8 cellular contexts compared by ENCODE assay signal in the genomic region with DNA sequence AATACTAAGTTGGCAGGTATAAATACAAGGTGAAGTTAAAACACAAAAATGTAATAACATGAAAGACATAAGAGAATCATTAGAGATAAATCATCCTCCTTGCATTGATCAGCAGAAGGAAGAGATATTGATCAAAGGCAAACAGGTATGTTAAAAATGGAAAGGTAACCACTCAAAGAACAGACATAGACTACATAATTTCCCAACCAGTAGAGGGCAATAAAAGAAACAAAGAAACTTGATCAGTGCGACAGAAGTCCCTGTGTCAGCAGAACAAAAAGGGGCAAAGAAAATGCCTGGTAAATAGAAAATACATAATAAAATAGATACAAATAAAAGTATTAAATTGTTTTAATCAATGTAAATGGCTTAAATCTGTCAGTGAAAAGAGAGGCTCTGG. TPM values are rescaled to one million over a fixed set of nuclear protein-coding genes. Genes with fewer than 3 reads are reported as not detected.
DNase-seq lines count a peak whose midpoint lies in the region; ATAC-seq and TF ChIP-seq lines count a peak whose summit lies in the region.

No MANE protein-coding gene starts in this region.

- H3K4me1 Mint-ChIP-seq in neural progenitor cell: peaks cover 19% of the 10 kb centered on the region
- H3K4me1 Mint-ChIP-seq in CD8-positive, alpha-beta memory T cell: peaks cover 0 to 4% (median 0%) of the 10 kb centered on the region in 3 donors

- H3K4me3 Mint-ChIP-seq in neural progenitor cell: no peak overlapping the region
- no peak overlapping the region for H3K4me3 Mint-ChIP-seq in CD8-positive, alpha-beta memory T cell

- no peak for DNase-seq in GM12865 (ENCODE audit: low read depth)
- DNase-seq in NCI-H2081 (lab: John Stamatoyannopoulos, UW): peak; percentile 45 to 48
- DNase-seq in brain microvascular endothelial cell: no peak
- DNase-seq in neural progenitor cell (ENCODE audit: low spot score): no peak
- no peak for DNase-seq in CD8-positive, alpha-beta memory T cell
- no peak for DNase-seq in GM20000 (ENCODE audit: low spot score)

- H3K4me2 ChIP-seq in neural progenitor cell: no peak overlapping the region

- in situ Hi-C loops in brain microvascular endothelial cell (cut with HindIII; ENCODE audit: low pct_ligation_motif_present, low sequenced_read_pairs): no loop called here

- POLR2A ChIA-PET in CD8-positive, alpha-beta memory T cell (lab: Charles Lee): no interaction called here

- H3K36me3 Mint-ChIP-seq in neural progenitor cell: no peaks in the 10 kb centered on the region
- peaks cover 3 to 45% (median 4%) of the 10 kb centered on the region in 3 donors for H3K36me3 Mint-ChIP-seq in CD8-positive, alpha-beta memory T cell

- H2AFZ ChIP-seq in neural progenitor cell (replicated peaks): no peak overlapping the region

- H3K4me3 ChIP-seq in GM12865 (ENCODE audit: low read depth, low read length) (no peak overlapping the region), brain microvascular endothelial cell (ENCODE audit: low read depth, low read length) (no peak overlapping the region), neural progenitor cell (no peak overlapping the region)
- no peak overlapping the region for H3K4me3 ChIP-seq in CD8-positive, alpha-beta memory T cell (ENCODE audit: low read length)

- no peaks in the 10 kb centered on the region for H3F3A ChIP-seq in neural progenitor cell (ENCODE audit: low read depth)

- no peak overlapping the region for H3K9ac ChIP-seq in neural progenitor cell

- peaks cover 5% of the 10 kb centered on the region for H3K4me1 ChIP-seq in neural progenitor cell
- no peaks in the 10 kb centered on the region for H3K4me1 ChIP-seq in CD8-positive, alpha-beta memory T cell (ENCODE audit: insufficient read depth, low read length)

- H3K79me2 ChIP-seq in neural progenitor cell (ENCODE audit: low read depth): no peaks in the 10 kb centered on the region

- H3K27me3 ChIP-seq in brain microvascular endothelial cell (replicated peaks): no peaks in the 10 kb centered on the region
- no peaks in the 10 kb centered on the region for H3K27me3 ChIP-seq in neural progenitor cell
- no peaks in the 10 kb centered on the region for H3K27me3 ChIP-seq in CD8-positive, alpha-beta memory T cell (ENCODE audit: insufficient read depth, low read length, poor library complexity, severe bottlenecking)

- TF ChIP-seq CTCF in GM12865 (IDR thresholded peaks at IDR 0.05; ENCODE audit: insufficient read depth, low read depth, low read length, missing control alignments) (peak; percentile 13), brain microvascular endothelial cell (IDR thresholded peaks at IDR 0.05; ENCODE audit: low read depth, low read length, missing control alignments) (peak; percentile 38), neural progenitor cell (IDR thresholded peaks at IDR 0.05) (peak; percentile 34), GM20000 (IDR thresholded peaks at IDR 0.05; ENCODE audit: extremely low read depth, missing control alignments) (no peak)

- H3K27ac ChIP-seq in brain microvascular endothelial cell (no peak overlapping the region), neural progenitor cell (no peak overlapping the region)
- H3K27ac ChIP-seq in CD8-positive, alpha-beta memory T cell (ENCODE audit: low read depth, low read length): no peak overlapping the region

- no peaks in the 10 kb centered on the region for H4K20me1 ChIP-seq in neural progenitor cell (ENCODE audit: low read depth)

- no peaks in the 10 kb centered on the region for H3K9me3 Mint-ChIP-seq in neural progenitor cell
- H3K9me3 Mint-ChIP-seq in CD8-positive, alpha-beta memory T cell: no peaks in the 10 kb centered on the region

- no peaks in the 10 kb centered on the region for H3K36me3 ChIP-seq in brain microvascular endothelial cell (replicated peaks)
- H3K36me3 ChIP-seq in neural progenitor cell: no peaks in the 10 kb centered on the region
- H3K36me3 ChIP-seq in CD8-positive, alpha-beta memory T cell (ENCODE audit: insufficient read depth, low read length): peaks cover 8% of the 10 kb centered on the region

- H3K9me3 ChIP-seq in neural progenitor cell (ENCODE audit: low read depth): no peaks in the 10 kb centered on the region
- H3K9me3 ChIP-seq in CD8-positive, alpha-beta memory T cell (ENCODE audit: low read length): no peaks in the 10 kb centered on the region

- ATAC-seq in HG02588 (IDR thresholded peaks at IDR 0.05; ENCODE audit: unreplicated experiment) (no peak), GM18868 (IDR thresholded peaks at IDR 0.05; ENCODE audit: unreplicated experiment) (no peak)

- CTCF ChIA-PET in CD8-positive, alpha-beta memory T cell (lab: Charles Lee): no interaction called here

- H3K27ac Mint-ChIP-seq in neural progenitor cell: no peak overlapping the region
- no peak overlapping the region for H3K27ac Mint-ChIP-seq in CD8-positive, alpha-beta memory T cell

- no peaks in the 10 kb centered on the region for H3K27me3 Mint-ChIP-seq in neural progenitor cell (ENCODE audit: insufficient read depth, low read depth)
- H3K27me3 Mint-ChIP-seq in CD8-positive, alpha-beta memory T cell: no peaks in the 10 kb centered on the region

RNA-seq across cellular contexts. Expression of a gene that starts 53.6 kb away (rescaled TPM):
- 0.34 TPM in 1 of 2 replicates, not detected in the other for total RNA-seq in neural progenitor cell (ENCODE audit: low replicate concordance)
- not detected for total RNA-seq in CD8-positive, alpha-beta memory T cell
- polyA plus RNA-seq in CD8-positive, alpha-beta memory T cell: not detected

Comparison
In these comparisons a context has a peak if more than half of its experiments do, and no peak if none do; other contexts are left out.
1. DNase-seq: peak in NCI-H2081 (2 of 2); none in GM12865 (single experiment), brain microvascular endothelial cell (single experiment), neural progenitor cell (single experiment), CD8-positive, alpha-beta memory T cell (0 of 5) and GM20000 (single experiment).